11 cellular contexts compared by ENCODE assay signal in the genomic region with DNA sequence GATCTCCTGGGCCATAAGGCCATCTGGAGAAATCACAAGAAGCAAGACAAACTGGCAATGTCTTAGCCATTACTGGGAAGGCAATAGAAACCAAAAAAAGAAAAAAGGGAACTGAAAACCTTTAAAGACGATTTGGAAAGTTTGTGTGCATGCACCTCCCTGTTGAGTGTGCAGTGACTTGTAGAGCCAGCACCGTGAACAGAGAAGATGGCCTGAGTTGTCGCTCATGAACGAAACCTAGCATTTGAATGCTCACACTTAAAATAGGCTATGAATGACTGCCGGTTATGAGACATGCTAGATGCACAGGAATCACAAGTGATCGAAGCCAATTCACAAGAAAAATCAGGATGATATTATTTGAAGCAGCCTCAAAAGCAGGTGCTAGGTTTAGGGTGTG.
DNase-seq lines count a peak whose midpoint lies in the region; ATAC-seq and TF ChIP-seq lines count a peak whose summit lies in the region.
"Had no signal": no experiment of that assay in that cellular context is flagged by ENCODE, and none has a peak within 500 bp of the region (broad histone marks: within the 10 kb centered on the region; RNA-seq: fewer than 3 reads in every experiment).

No MANE protein-coding gene starts in this region.

- no peaks in the 10 kb centered on the region for H3K36me3 ChIP-seq in GM23338 (ENCODE audit: insufficient read depth)

- H3K79me2 ChIP-seq in GM23338 (replicated peaks; ENCODE audit: insufficient read depth) = no peaks in the 10 kb centered on the region
- H3K79me2 ChIP-seq: parathyroid adenoma had no signal

- H2AFZ ChIP-seq in GM23338 = no peak overlapping the region
- H2AFZ ChIP-seq: parathyroid adenoma had no signal

- TF ChIP-seq CTCF in GM23338 (conservative IDR thresholded peaks at IDR 0.05; ENCODE audit: low read depth in 2 of 2) = no peak

- H3K27ac Mint-ChIP-seq in GM23338 = no peak overlapping the region

- H3K27me3 Mint-ChIP-seq in GM23338 (ENCODE audit: insufficient read depth, low read depth, poor library complexity) = no peaks in the 10 kb centered on the region
- H3K27me3 Mint-ChIP-seq: central memory CD8-positive, alpha-beta T cell had no signal

- peaks cover 3% of the 10 kb centered on the region for H3K4me1 Mint-ChIP-seq in GM23338
- H3K4me1 Mint-ChIP-seq: central memory CD8-positive, alpha-beta T cell had no signal

- H4K20me1 ChIP-seq in GM23338 (replicated peaks; ENCODE audit: insufficient read depth) = no peaks in the 10 kb centered on the region

- no peaks in the 10 kb centered on the region for H3K36me3 Mint-ChIP-seq in GM23338 (ENCODE audit: low read depth)

- no peak overlapping the region for H3K27ac ChIP-seq in GM23338 (ENCODE audit: low read depth)
- H3K27ac ChIP-seq: parathyroid adenoma had no signal

- peaks cover 9% of the 10 kb centered on the region for H3K4me1 ChIP-seq in GM23338 (ENCODE audit: insufficient read depth)
- H3K4me1 ChIP-seq: parathyroid adenoma had no signal

- H3K4me3 ChIP-seq in GM23338 = no peak overlapping the region

- H3K27me3 ChIP-seq in GM23338 (ENCODE audit: insufficient read depth) = no peaks in the 10 kb centered on the region

- DNase-seq in SHP77 (lab: John Stamatoyannopoulos, UW) = no peak
- no peak for DNase-seq in activated gamma-delta T cell treated with Interleukin-2 at 50 U/mL for 16 hours
- no peak for DNase-seq in GM23338 (ENCODE audit: low spot score)
- DNase-seq in NCI-H82 (lab: John Stamatoyannopoulos, UW) = no peak

- H3K9me2 ChIP-seq in GM23338 (ENCODE audit: insufficient read depth) = 0 out of 2 replicates have a peak, but pooled peaks cover 21% of the 10 kb centered on the region

- H3K4me2 ChIP-seq in GM23338 = no peak overlapping the region

- no peaks in the 10 kb centered on the region for H3F3A ChIP-seq in GM23338 (replicated peaks; ENCODE audit: low read depth)

- peak; percentile 73 for ATAC-seq in GM18520 (IDR thresholded peaks at IDR 0.05; ENCODE audit: unreplicated experiment)
- peak; percentile 85 for ATAC-seq in GM21723 (IDR thresholded peaks at IDR 0.05; ENCODE audit: unreplicated experiment)
- peak; percentile 78 for ATAC-seq in HG03442 (IDR thresholded peaks at IDR 0.05; ENCODE audit: unreplicated experiment)
- peak; percentile 35 for ATAC-seq in esophagus mucosa
- ATAC-seq in GM23338 = no peak
- ATAC-seq: Panc1 had no signal

- H3K9me3 Mint-ChIP-seq in GM23338 = no peaks in the 10 kb centered on the region
- H3K9me3 Mint-ChIP-seq: central memory CD8-positive, alpha-beta T cell had no signal

- H3K4me3 Mint-ChIP-seq in GM23338 = no peak overlapping the region
- H3K4me3 Mint-ChIP-seq: central memory CD8-positive, alpha-beta T cell had no signal

TF ChIP-seq in GM23338, 12 proteins besides CTCF, POLR2A, EP300 and RAD21 (continues in another document):
- TF ChIP-seq JUNB (IDR thresholded peaks at IDR 0.05; ENCODE audit: unreplicated experiment) (no peak), NANOG (IDR thresholded peaks at IDR 0.05; ENCODE audit: borderline replicate concordance) (no peak), STAT1 (IDR thresholded peaks at IDR 0.05; ENCODE audit: unreplicated experiment) (no peak), ZNF114 (CRISPR knock-in tag; IDR thresholded peaks at IDR 0.05) (no peak), ZNF331 (CRISPR knock-in tag; IDR thresholded peaks at IDR 0.05; ENCODE audit: low read depth) (no peak), CREB1 (CRISPR knock-in tag; IDR thresholded peaks at IDR 0.05; ENCODE audit: low read depth) (no peak), ZNF462 (CRISPR knock-in tag; IDR thresholded peaks at IDR 0.05) (no peak), REST (IDR thresholded peaks at IDR 0.05; ENCODE audit: unreplicated experiment) (no peak)
- TF ChIP-seq, protein P1, sequence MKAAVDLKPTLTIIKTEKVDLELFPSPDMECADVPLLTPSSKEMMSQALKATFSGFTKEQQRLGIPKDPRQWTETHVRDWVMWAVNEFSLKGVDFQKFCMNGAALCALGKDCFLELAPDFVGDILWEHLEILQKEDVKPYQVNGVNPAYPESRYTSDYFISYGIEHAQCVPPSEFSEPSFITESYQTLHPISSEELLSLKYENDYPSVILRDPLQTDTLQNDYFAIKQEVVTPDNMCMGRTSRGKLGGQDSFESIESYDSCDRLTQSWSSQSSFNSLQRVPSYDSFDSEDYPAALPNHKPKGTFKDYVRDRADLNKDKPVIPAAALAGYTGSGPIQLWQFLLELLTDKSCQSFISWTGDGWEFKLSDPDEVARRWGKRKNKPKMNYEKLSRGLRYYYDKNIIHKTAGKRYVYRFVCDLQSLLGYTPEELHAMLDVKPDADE (IDR thresholded peaks at IDR 0.05) = no peak
